13 cellular contexts compared by ENCODE assay signal in genomic region chr7:1691601-1692499, GRCh38. TPM values are rescaled to one million over a fixed set of nuclear protein-coding genes. Genes with fewer than 3 reads are reported as not detected.
DNase-seq lines count a peak whose midpoint lies in the region; ATAC-seq lines count a peak whose summit lies in the region.
"Had no signal": no experiment of that assay in that cellular context is flagged by ENCODE, and none has a peak within 500 bp of the region (broad histone marks: within the 10 kb centered on the region; RNA-seq: fewer than 3 reads in every experiment).

No MANE protein-coding gene starts in this region.

- H3K27ac Mint-ChIP-seq in activated CD8-positive, alpha-beta memory T cell treated with anti-CD3 and anti-CD28 coated beads, Interleukin-2, amount 10 ng/mL, durations not matched to agents 7 days and 5 days: no peak overlapping the region
- H3K27ac Mint-ChIP-seq in T-helper 2 cell treated with Interferon-gamma antibody and Interleukin-4, amounts not matched to agents 5 μg/mL and 100 μg/mL, for 36 hours: no peak overlapping the region

- no peak overlapping the region for H3K4me3 Mint-ChIP-seq in activated CD8-positive, alpha-beta memory T cell treated with anti-CD3 and anti-CD28 coated beads, Interleukin-2, amount 10 ng/mL, durations not matched to agents 7 days and 5 days
- no peak overlapping the region for H3K4me3 Mint-ChIP-seq in T-helper 2 cell treated with Interferon-gamma antibody and Interleukin-4, amounts not matched to agents 5 μg/mL and 100 μg/mL, for 36 hours

- H3K9me3 Mint-ChIP-seq in activated CD8-positive, alpha-beta memory T cell treated with anti-CD3 and anti-CD28 coated beads, Interleukin-2, amount 10 ng/mL, durations not matched to agents 7 days and 5 days (ENCODE audit: low read depth): peaks cover 3% of the 10 kb centered on the region
- H3K9me3 Mint-ChIP-seq in T-helper 2 cell treated with Interferon-gamma antibody and Interleukin-4, amounts not matched to agents 5 μg/mL and 100 μg/mL, for 36 hours: no peaks in the 10 kb centered on the region

- intact Hi-C loops in cardiac septum (cut with DNase I): loop anchor here (1.0 kb wide), 1 partner anchor 21 kb away; no protein-coding TSS in a partner anchor
- intact Hi-C loops in posterior vena cava (cut with DNase I): no loop called here

- H3K36me3 Mint-ChIP-seq in activated CD8-positive, alpha-beta memory T cell treated with anti-CD3 and anti-CD28 coated beads, Interleukin-2, amount 10 ng/mL, durations not matched to agents 7 days and 5 days: no peaks in the 10 kb centered on the region
- no peaks in the 10 kb centered on the region for H3K36me3 Mint-ChIP-seq in T-helper 2 cell treated with Interferon-gamma antibody and Interleukin-4, amounts not matched to agents 5 μg/mL and 100 μg/mL, for 36 hours (ENCODE audit: low read depth)

- ATAC-seq in activated CD8-positive, alpha-beta memory T cell treated with anti-CD3 and anti-CD28 coated beads, Interleukin-2, amount 10 ng/mL, durations not matched to agents 7 days and 5 days: no peak
- ATAC-seq in HG03342 (IDR thresholded peaks at IDR 0.05; ENCODE audit: unreplicated experiment): no peak

- CTCF ChIA-PET in activated CD8-positive, alpha-beta memory T cell treated with anti-CD3 and anti-CD28 coated beads, Interleukin-2, amount 10 ng/mL, durations not matched to agents 7 days and 5 days (lab: Charles Lee): no interaction called here

- DNase-seq in ELF-1 (ENCODE audit: low read depth, low spot score) (peak; percentile 1), cardiac septum (ENCODE audit: low spot score) (peak; percentile 80), posterior vena cava (ENCODE audit: low spot score) (peak; percentile 66), KG1 (lab: John Stamatoyannopoulos, UW) (no peak), NCI-H1436 (lab: John Stamatoyannopoulos, UW) (no peak)
- peak; percentile 32 for DNase-seq in activated CD8-positive, alpha-beta memory T cell treated with anti-CD3 and anti-CD28 coated beads, Interleukin-2, amount 10 ng/mL, durations not matched to agents 7 days and 5 days
- DNase-seq in T-helper 2 cell treated with Interferon-gamma antibody and Interleukin-4, amounts not matched to agents 5 μg/mL and 100 μg/mL, for 36 hours (ENCODE audit: low spot score): no peak
- DNase-seq: COR-L47; GOT3; NCI-H2029; stimulated activated CD4-positive, alpha-beta T cell treated with anti-CD3 and anti-CD28 coated beads, Interleukin-2, amount 100 ng/mL, for 24 hours; thyroid gland had no signal

- H3K27me3 Mint-ChIP-seq in activated CD8-positive, alpha-beta memory T cell treated with anti-CD3 and anti-CD28 coated beads, Interleukin-2, amount 10 ng/mL, durations not matched to agents 7 days and 5 days: peaks cover 3% of the 10 kb centered on the region
- H3K27me3 Mint-ChIP-seq in T-helper 2 cell treated with Interferon-gamma antibody and Interleukin-4, amounts not matched to agents 5 μg/mL and 100 μg/mL, for 36 hours (ENCODE audit: low read depth): peaks cover 5% of the 10 kb centered on the region

- H3K4me1 Mint-ChIP-seq in activated CD8-positive, alpha-beta memory T cell treated with anti-CD3 and anti-CD28 coated beads, Interleukin-2, amount 10 ng/mL, durations not matched to agents 7 days and 5 days: no peaks in the 10 kb centered on the region
- no peaks in the 10 kb centered on the region for H3K4me1 Mint-ChIP-seq in T-helper 2 cell treated with Interferon-gamma antibody and Interleukin-4, amounts not matched to agents 5 μg/mL and 100 μg/mL, for 36 hours (ENCODE audit: low read depth)

RNA-seq across cellular contexts. Expression of gene ELFN1, which starts 21.8 kb away (rescaled TPM):
- not detected for total RNA-seq in activated CD8-positive, alpha-beta memory T cell treated with anti-CD3 and anti-CD28 coated beads, Interleukin-2, amount 10 ng/mL, durations not matched to agents 7 days and 5 days
- total RNA-seq in cardiac septum (7.4 TPM), posterior vena cava (1 to 10 TPM; 1.2 to 1.8 TPM)

Comparison
In these comparisons a context has a peak if more than half of its experiments do, and no peak if none do; other contexts are left out.
1. DNase-seq: peak in ELF-1 (single experiment), activated CD8-positive, alpha-beta memory T cell treated with anti-CD3 and anti-CD28 coated beads, Interleukin-2, amount 10 ng/mL, durations not matched to agents 7 days and 5 days (single experiment), cardiac septum (single experiment) and posterior vena cava (single experiment); none in KG1 (single experiment), NCI-H1436 (single experiment) and T-helper 2 cell treated with Interferon-gamma antibody and Interleukin-4, amounts not matched to agents 5 μg/mL and 100 μg/mL, for 36 hours (single experiment).